Comparison of ENCODE assay signal across 6 cellular contexts in the genomic region with DNA sequence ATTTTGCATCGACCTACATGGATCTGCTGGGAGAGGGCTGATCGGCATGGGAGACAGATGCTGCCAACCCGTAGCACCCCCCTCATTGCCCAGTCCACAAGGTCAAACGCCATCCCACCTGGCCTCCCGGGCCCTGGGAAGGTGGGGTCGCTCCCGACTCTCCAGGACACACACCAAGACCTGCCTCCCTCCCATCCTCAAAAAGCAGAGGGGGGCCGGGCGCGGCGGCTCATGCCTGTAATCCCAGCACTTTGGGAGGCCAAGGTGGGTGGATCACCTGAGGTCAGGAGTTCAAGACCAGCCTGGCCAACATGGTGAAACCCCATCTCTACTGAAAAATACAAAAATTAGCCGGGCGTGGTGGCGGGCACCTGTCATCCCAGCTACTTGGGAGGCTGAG. TPM values are rescaled to one million over a fixed set of nuclear protein-coding genes. Genes with fewer than 3 reads are reported as not detected.
"Had no signal": no experiment of that assay in that cellular context is flagged by ENCODE, and none has a peak within 500 bp of the region (broad histone marks: within the 10 kb centered on the region; RNA-seq: fewer than 3 reads in every experiment).

No MANE protein-coding gene starts in this region.

RNA-seq across cellular contexts. Expression of a gene that starts 46.7 kb away (rescaled TPM):
- total RNA-seq: GM23248, GM23338, H1, H4, H7, HFFc6 had no signal
